In genomic region chr7:12990440-12990839, GRCh38 we compare ENCODE assay signal across 7 cellular contexts.
"Had no signal": no experiment of that assay in that cellular context is flagged by ENCODE, and none has a peak within 500 bp of the region (broad histone marks: within the 10 kb centered on the region; RNA-seq: fewer than 3 reads in every experiment).

No MANE protein-coding gene starts in this region.

- H3K27me3 Mint-ChIP-seq: IgD-negative memory B cell had no signal

- H3K4me1 Mint-ChIP-seq: IgD-negative memory B cell had no signal

- FAIRE-seq: HTR-8/SVneo had no signal

- H3K27ac Mint-ChIP-seq: H9, IgD-negative memory B cell had no signal

- H3K4me3 Mint-ChIP-seq: H9, IgD-negative memory B cell had no signal

- H3K9me3 Mint-ChIP-seq: H9, IgD-negative memory B cell had no signal

- DNase-seq: GM23248, GOT3, H9, HCEC 1CT, KG1 had no signal
